ENCODE assay signal across 15 cellular contexts in the genomic region with DNA sequence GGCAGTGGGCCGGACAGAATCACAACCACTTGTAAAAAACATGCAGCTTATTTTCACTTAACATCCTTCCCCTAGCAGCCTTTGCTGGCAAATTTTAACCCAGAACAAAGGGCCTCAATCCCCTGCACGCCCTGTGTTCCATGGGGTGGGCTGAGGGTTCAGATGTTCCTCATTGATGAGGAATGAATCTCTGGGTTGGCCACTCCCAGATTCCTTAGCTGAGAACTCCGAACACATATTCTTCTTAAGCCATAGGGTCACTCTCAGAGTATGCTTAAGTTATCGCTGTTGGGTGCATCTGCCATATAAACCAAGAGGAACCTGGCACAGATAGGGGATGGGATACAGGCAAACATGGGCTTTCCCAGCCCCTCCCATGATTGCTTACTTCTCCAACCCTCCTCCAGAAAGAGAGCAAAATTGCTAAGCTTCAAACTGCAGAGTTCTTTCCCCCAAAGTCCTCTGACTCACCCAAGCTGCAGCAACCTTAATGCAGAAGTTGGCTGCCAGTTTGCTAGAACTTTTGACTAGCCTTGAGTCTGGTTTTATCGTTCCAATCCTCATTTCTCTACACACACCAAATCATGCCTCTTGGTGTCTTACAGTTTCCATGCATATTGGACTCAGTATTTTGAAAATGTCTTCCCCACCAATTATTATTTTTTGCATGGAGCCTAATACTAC.
DNase-seq lines count a peak whose midpoint lies in the region; ATAC-seq, FAIRE-seq and TF ChIP-seq lines count a peak whose summit lies in the region.
"Had no signal": no experiment of that assay in that cellular context is flagged by ENCODE, and none has a peak within 500 bp of the region (broad histone marks: within the 10 kb centered on the region; RNA-seq: fewer than 3 reads in every experiment).

No MANE protein-coding gene starts in this region.

- H3K36me3 ChIP-seq in MG63 (no peaks in the 10 kb centered on the region), left lung (no peaks in the 10 kb centered on the region)
- H3K36me3 ChIP-seq: BE2C, brain microvascular endothelial cell had no signal

- intact Hi-C loops in left lung (cut with DNase I): no loop called here

- no peaks in the 10 kb centered on the region for H3K36me3 Mint-ChIP-seq in type B pancreatic cell
- H3K36me3 Mint-ChIP-seq: WTC11 had no signal

- no peaks in the 10 kb centered on the region for H3K9me3 Mint-ChIP-seq in type B pancreatic cell

- TF ChIP-seq CTCF in left lung (IDR thresholded peaks at IDR 0.05) (no peak), D721Med (IDR thresholded peaks at IDR 0.05; ENCODE audit: insufficient read depth, missing control alignments) (no peak), type B pancreatic cell (conservative IDR thresholded peaks at IDR 0.05) (no peak)

- H3K4me1 ChIP-seq in left lung: no peaks in the 10 kb centered on the region
- H3K4me1 ChIP-seq: BE2C had no signal

- peak; percentile 41 for DNase-seq in EH (ENCODE audit: low read depth)
- DNase-seq in MG63: peak; percentile 44
- DNase-seq in amniotic epithelial cell (ENCODE audit: low read depth): peak; percentile 19
- DNase-seq in left lung: no peak
- DNase-seq in D721Med (ENCODE audit: insufficient read length, low spot score): no peak
- no peak for DNase-seq in cerebellar cortex (ENCODE audit: low spot score)
- no peak for DNase-seq in NCI-H748 treated with DMSO at 0.1 percent for 48 hours (lab: John Stamatoyannopoulos, UW)
- DNase-seq in type B pancreatic cell (ENCODE audit: extremely low spot score, unreplicated experiment): no peak
- DNase-seq: activated gamma-delta T cell treated with Interleukin-2 at 50 U/mL for 16 hours; BE2C; brain microvascular endothelial cell; effector memory CD4-positive, alpha-beta T cell; glutamatergic neuron had no signal

- no peak overlapping the region for H3K27ac Mint-ChIP-seq in type B pancreatic cell
- H3K27ac Mint-ChIP-seq: WTC11 had no signal

- no peak overlapping the region for H3K4me3 Mint-ChIP-seq in type B pancreatic cell
- H3K4me3 Mint-ChIP-seq: WTC11 had no signal

- FAIRE-seq in D721Med (lab: Jason Lieb, UNC): no peak
- FAIRE-seq: GM12878 had no signal

- H3K4me1 Mint-ChIP-seq in type B pancreatic cell (ENCODE audit: unreplicated experiment): peaks cover 14% of the 10 kb centered on the region

- H3K27me3 ChIP-seq in MG63: no peaks in the 10 kb centered on the region
- no peaks in the 10 kb centered on the region for H3K27me3 ChIP-seq in left lung
- H3K27me3 ChIP-seq: BE2C, brain microvascular endothelial cell had no signal

- H3K9me3 ChIP-seq in MG63 (no peaks in the 10 kb centered on the region), left lung (no peaks in the 10 kb centered on the region)
- H3K9me3 ChIP-seq: BE2C had no signal

- ATAC-seq in left lung: peak; percentile 52
- ATAC-seq: GM12878, WTC11 had no signal

- H3K27ac ChIP-seq in left lung: no peak overlapping the region
- H3K27ac ChIP-seq: brain microvascular endothelial cell had no signal

- H3K4me3 ChIP-seq in MG63 (no peak overlapping the region), left lung (no peak overlapping the region)
- H3K4me3 ChIP-seq: GM12878 had no signal

- H3K27me3 Mint-ChIP-seq in type B pancreatic cell: no peaks in the 10 kb centered on the region

Comparison
In these comparisons a context has a peak if more than half of its experiments do, and no peak if none do; other contexts are left out.
1. DNase-seq: peak in EH (single experiment), MG63 (single experiment) and amniotic epithelial cell (single experiment); none in left lung (0 of 2), D721Med (single experiment), cerebellar cortex (single experiment), NCI-H748 treated with DMSO at 0.1 percent for 48 hours (single experiment) and type B pancreatic cell (single experiment).